ENCODE assay signal across 21 cellular contexts in the genomic region with DNA sequence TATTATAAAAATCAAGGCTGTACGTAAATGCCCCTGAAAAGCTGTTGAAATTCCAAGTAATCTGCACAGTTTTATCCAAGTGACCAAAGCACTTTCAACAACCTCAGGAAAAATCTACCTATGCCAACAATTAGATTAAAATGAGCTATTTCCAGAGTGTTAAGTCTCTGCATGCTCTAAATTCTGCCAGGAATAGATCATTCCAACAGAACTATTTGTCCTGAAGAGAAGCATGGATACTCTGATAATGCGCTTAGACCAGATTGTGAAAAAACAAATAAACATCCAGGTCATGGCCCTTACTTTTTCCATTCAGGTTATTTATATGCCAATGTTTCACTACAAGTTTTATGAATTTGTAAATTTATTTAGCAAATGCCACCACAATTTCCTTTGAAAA.
"Had no signal": no experiment of that assay in that cellular context is flagged by ENCODE, and none has a peak within 500 bp of the region (broad histone marks: within the 10 kb centered on the region; RNA-seq: fewer than 3 reads in every experiment).

No MANE protein-coding gene starts in this region.

- H3K27ac ChIP-seq: esophagus squamous epithelium, left lung, ovary, psoas muscle, sigmoid colon, stomach, tibial artery had no signal

- ATAC-seq: effector memory CD8-positive, alpha-beta T cell; left lung; natural killer cell; psoas muscle; stimulated activated effector memory CD8-positive, alpha-beta T cell treated with anti-CD3 and anti-CD28 coated beads, Interleukin-12 subunit alpha, Interleukin-12 subunit beta, amount 100 ng/mL, for 72 hours had no signal

- H3K36me3 ChIP-seq: esophagus squamous epithelium, left lung, ovary, sigmoid colon, stomach, tibial artery had no signal

- H3K27me3 ChIP-seq: esophagus squamous epithelium, left lung, ovary, sigmoid colon, stomach, tibial artery had no signal

- H3K4me1 ChIP-seq: left lung, psoas muscle, sigmoid colon, stomach had no signal

- DNase-seq: cerebellar nuclear complex; cortex of kidney; effector memory CD8-positive, alpha-beta T cell; erythroblast; esophagus squamous epithelium; foreskin melanocyte; kidney; left lung; natural killer cell; occipital lobe; ovary; posterior cingulate gyrus; psoas muscle; sigmoid colon; stimulated activated CD4-positive, alpha-beta T cell treated with anti-CD3 and anti-CD28 coated beads, Interleukin-2, amount 100 ng/mL, for 24 hours; stimulated activated CD4-positive, alpha-beta T cell treated with anti-CD3 and anti-CD28 coated beads, Interleukin-4, amount 100 ng/mL, for 24 hours; stimulated activated naive CD4-positive, alpha-beta T cell treated with Interleukin-2 at 50 U/mL for 16 hours; stomach; tibial artery had no signal

- H3K9me3 ChIP-seq: esophagus squamous epithelium, left lung, ovary, psoas muscle, sigmoid colon, stomach, tibial artery had no signal

- H3K4me3 ChIP-seq: esophagus squamous epithelium, left lung, lung, ovary, psoas muscle, sigmoid colon, stomach, tibial artery had no signal
